1 cellular context compared by ENCODE assay signal in genomic region chr13:56720841-56721240, GRCh38.
TF ChIP-seq lines count a peak whose summit lies in the region.

No MANE protein-coding gene starts in this region.

TF ChIP-seq in GM23338, 12 proteins besides CTCF, POLR2A, EP300 and RAD21 (continued from another document):
- TF ChIP-seq ZNF114 (CRISPR knock-in tag; IDR thresholded peaks at IDR 0.05) (no peak), STAT1 (IDR thresholded peaks at IDR 0.05; ENCODE audit: unreplicated experiment) (no peak), POLR2AphosphoS5 (IDR thresholded peaks at IDR 0.05; ENCODE audit: low read depth) (no peak), ZNF331 (CRISPR knock-in tag; IDR thresholded peaks at IDR 0.05; ENCODE audit: low read depth) (no peak), ZNF462 (CRISPR knock-in tag; IDR thresholded peaks at IDR 0.05) (no peak), CREB1 (CRISPR knock-in tag; IDR thresholded peaks at IDR 0.05; ENCODE audit: low read depth) (no peak), JUNB (IDR thresholded peaks at IDR 0.05; ENCODE audit: unreplicated experiment) (no peak)
